11 cellular contexts compared by ENCODE assay signal in genomic region chr20:8812818-8813217, GRCh38.
A peak's percentile ranks its signal among the peaks of the same experiment; 100 is the strongest.
DNase-seq lines count a peak whose midpoint lies in the region; ATAC-seq and TF ChIP-seq lines count a peak whose summit lies in the region.
"Had no signal": no experiment of that assay in that cellular context is flagged by ENCODE, and none has a peak within 500 bp of the region (broad histone marks: within the 10 kb centered on the region; RNA-seq: fewer than 3 reads in every experiment).

No MANE protein-coding gene starts in this region.

- peak; percentile 45 for ATAC-seq in omental fat pad (ENCODE audit: low FRiP score)
- no peak for ATAC-seq in HG03521 (IDR thresholded peaks at IDR 0.05; ENCODE audit: unreplicated experiment)
- ATAC-seq in HG03175 (IDR thresholded peaks at IDR 0.05; ENCODE audit: unreplicated experiment) = no peak

- 92% methylated on average over 7 of the region's 7 CpGs for WGBS in esophagus muscularis mucosa

- TF ChIP-seq EP300 in esophagus muscularis mucosa (IDR thresholded peaks at IDR 0.05) = peak; percentile 2

- peak; percentile 93 for DNase-seq in G401 (ENCODE audit: low spot score)
- peak; percentile 83 for DNase-seq in NCI-H2227 treated with DMSO at 0.1 percent for 48 hours (lab: John Stamatoyannopoulos, UW)
- DNase-seq in esophagus muscularis mucosa (ENCODE audit: extremely low spot score) = no peak
- no peak for DNase-seq in omental fat pad (ENCODE audit: low spot score)
- DNase-seq in NK-92 treated with Interleukin-12 subunit alpha and Interleukin-12 subunit beta, amount 100 ng/mL, for 24 hours (lab: John Stamatoyannopoulos, UW) = no peak
- no peak for DNase-seq in GF-D8 (lab: John Stamatoyannopoulos, UW)
- DNase-seq: activated B cell treated with CpG ODN at 0.5 μM for 24 hours; CD4-positive, CD25-positive, alpha-beta regulatory T cell; NCI-H446 had no signal

- TF ChIP-seq POLR2A in esophagus muscularis mucosa (IDR thresholded peaks at IDR 0.05; ENCODE audit: low read depth) = no peak

- no peak for TF ChIP-seq CTCF in esophagus muscularis mucosa (IDR thresholded peaks at IDR 0.05)
- TF ChIP-seq CTCF in omental fat pad (IDR thresholded peaks at IDR 0.05) = no peak

- H3K36me3 ChIP-seq in esophagus muscularis mucosa = no peaks in the 10 kb centered on the region

- no peaks in the 10 kb centered on the region for H3K27me3 ChIP-seq in esophagus muscularis mucosa

- in situ Hi-C loops in G401 (cut with HindIII; ENCODE audit: low sequenced_read_pairs) = no loop called here

- intact Hi-C loops in esophagus muscularis mucosa (cut with DNase I) = no loop called here

- no peak overlapping the region for H3K4me3 ChIP-seq in esophagus muscularis mucosa

- peaks cover 3 to 5% (median 4%) of the 10 kb centered on the region in 4 donors for H3K4me1 ChIP-seq in esophagus muscularis mucosa

- H3K27ac ChIP-seq in esophagus muscularis mucosa (replicated peaks in 1 of 4) = peak overlapping the region in 3 of 4 donors; percentile 19 to 64 (median 50)

- H3K9me3 ChIP-seq in esophagus muscularis mucosa = no peaks in the 10 kb centered on the region

Comparison
In these comparisons a context has a peak if more than half of its experiments do, and no peak if none do; other contexts are left out.
1. DNase-seq: peak in G401 (single experiment) and NCI-H2227 treated with DMSO at 0.1 percent for 48 hours (single experiment); none in esophagus muscularis mucosa (single experiment), omental fat pad (single experiment), NK-92 treated with Interleukin-12 subunit alpha and Interleukin-12 subunit beta, amount 100 ng/mL, for 24 hours (single experiment) and GF-D8 (single experiment).